In the genomic region with DNA sequence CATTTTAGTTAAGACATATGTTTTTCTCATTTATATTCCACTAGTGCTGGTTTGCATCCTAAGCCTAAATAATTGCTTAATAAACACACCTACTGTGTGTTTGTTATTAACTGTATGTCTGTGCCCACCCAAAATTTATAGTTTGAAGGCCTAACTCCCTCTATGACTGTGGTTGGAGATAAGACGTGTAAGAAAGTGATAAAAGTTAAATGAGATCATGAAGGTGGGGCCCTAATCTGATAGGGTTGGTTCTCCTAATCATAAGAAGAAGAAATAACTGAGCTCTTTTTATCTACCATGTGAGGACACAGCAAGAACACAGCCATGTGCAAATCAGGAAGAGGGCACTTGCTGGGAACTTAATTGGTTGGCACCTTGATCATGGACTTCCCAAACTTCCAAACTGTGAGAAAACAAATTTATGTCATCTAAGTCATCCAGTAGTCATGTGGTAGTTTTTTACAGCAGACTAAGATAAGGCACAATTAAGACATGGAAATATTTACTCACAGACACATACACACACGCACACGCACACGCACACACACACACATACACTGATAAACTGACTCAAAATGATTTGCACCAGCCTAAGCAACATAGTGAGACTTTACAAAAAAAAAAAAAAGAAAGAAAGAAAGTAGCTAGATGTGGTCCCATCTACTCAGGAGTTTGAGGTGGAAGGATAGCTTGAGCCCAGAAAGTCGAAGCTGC, we compare ENCODE assay signal across 25 cellular contexts.
"Had no signal": no experiment of that assay in that cellular context is flagged by ENCODE, and none has a peak within 500 bp of the region (broad histone marks: within the 10 kb centered on the region; RNA-seq: fewer than 3 reads in every experiment).

No MANE protein-coding gene starts in this region.

- ATAC-seq: activated CD4-positive, alpha-beta T cell treated with anti-CD3 and anti-CD28 coated beads for 36 hours; activated CD8-positive, alpha-beta memory T cell treated with anti-CD3 and anti-CD28 coated beads, Interleukin-2, amount 10 ng/mL, durations not matched to agents 7 days and 5 days; activated CD8-positive, alpha-beta T cell treated with anti-CD3 and anti-CD28 coated beads, Interleukin-2, amount 10 ng/mL, durations not matched to agents 7 days and 5 days; foreskin keratinocyte; gastrocnemius medialis; heart left ventricle had no signal

- H3K36me3 ChIP-seq: ascending aorta, brain microvascular endothelial cell, esophagus muscularis mucosa, gastrocnemius medialis, heart left ventricle had no signal

- H3K9me3 ChIP-seq: ascending aorta, esophagus muscularis mucosa, gastrocnemius medialis, heart left ventricle had no signal

- H3K4me1 ChIP-seq: ascending aorta, esophagus muscularis mucosa, foreskin keratinocyte, gastrocnemius medialis, heart left ventricle had no signal

- H3K27ac ChIP-seq: ascending aorta, brain microvascular endothelial cell, coronary artery, dorsolateral prefrontal cortex, esophagus muscularis mucosa, foreskin keratinocyte, gastrocnemius medialis, heart left ventricle had no signal

- DNase-seq: activated CD4-positive, alpha-beta memory T cell treated with anti-CD3 and anti-CD28 coated beads for 36 hours; activated CD4-positive, alpha-beta T cell treated with anti-CD3 and anti-CD28 coated beads for 36 hours; activated CD4-positive, alpha-beta T cell treated with anti-CD3 and anti-CD28 coated beads, Interleukin-2, amount 10 ng/mL, durations not matched to agents 24 days and 14 days; activated CD4-positive, CD25-positive, alpha-beta regulatory T cell; activated CD4-positive, CD25-positive, alpha-beta regulatory T cell treated with anti-CD3 and anti-CD28 coated beads, Interleukin-2, amount 50 U/mL, for 72 hours; activated CD8-positive, alpha-beta memory T cell treated with anti-CD3 and anti-CD28 coated beads, Interleukin-2, amount 10 ng/mL, durations not matched to agents 7 days and 5 days; activated CD8-positive, alpha-beta memory T cell treated with anti-CD3 and anti-CD28 coated beads, Interleukin-2, amount 50 U/mL, for 4 hours; activated CD8-positive, alpha-beta T cell treated with anti-CD3 and anti-CD28 coated beads, Interleukin-2, amount 10 ng/mL, durations not matched to agents 7 days and 5 days; activated effector memory CD4-positive, alpha-beta T cell treated with anti-CD3 and anti-CD28 coated beads, Interleukin-2, amount 50 U/mL, for 16 hours; activated naive CD4-positive, alpha-beta T cell treated with anti-CD3 and anti-CD28 coated beads for 36 hours; activated naive CD8-positive, alpha-beta T cell treated with anti-CD3 and anti-CD28 coated beads, Interleukin-2, amount 10 ng/mL, durations not matched to agents 7 days and 5 days; activated T-cell treated with anti-CD3 and anti-CD28 coated beads, Interleukin-2, amount 50 U/mL, for 1 hour; activated T-cell treated with anti-CD3 and anti-CD28 coated beads, Interleukin-2, amount 50 U/mL, for 48 hours; brain microvascular endothelial cell; dorsolateral prefrontal cortex; effector memory CD4-positive, alpha-beta T cell; endodermal cell; foreskin keratinocyte; gastrocnemius medialis; glutamatergic neuron; heart left ventricle; T-helper 2 cell had no signal

- H3K4me3 ChIP-seq: ascending aorta, coronary artery, dorsolateral prefrontal cortex, esophagus muscularis mucosa, gastrocnemius medialis, heart left ventricle had no signal

- H3K27me3 ChIP-seq: ascending aorta, brain microvascular endothelial cell, dorsolateral prefrontal cortex, esophagus muscularis mucosa, foreskin keratinocyte, gastrocnemius medialis, heart left ventricle had no signal
